In genomic region chr21:43367859-43368258, GRCh38 we compare ENCODE assay signal across 19 cellular contexts. TPM values are rescaled to one million over a fixed set of nuclear protein-coding genes. Genes with fewer than 3 reads are reported as not detected.
DNase-seq lines count a peak whose midpoint lies in the region; ATAC-seq and TF ChIP-seq lines count a peak whose summit lies in the region.
"Had no signal": no experiment of that assay in that cellular context is flagged by ENCODE, and none has a peak within 500 bp of the region (broad histone marks: within the 10 kb centered on the region; RNA-seq: fewer than 3 reads in every experiment).

No MANE protein-coding gene starts in this region.

- 89 to 95% (median 94%) methylated on average over 4 of the region's 4 CpGs for WGBS in heart left ventricle, 4 donors

- H3K4me1 ChIP-seq in heart left ventricle (peaks cover 0 to 16% (median 6%) of the 10 kb centered on the region in 12 donors), NT2/D1 (ENCODE audit: insufficient read depth, insufficient read length) (peaks cover 45% of the 10 kb centered on the region)

- H3K36me3 ChIP-seq in heart left ventricle (no peaks in the 10 kb centered on the region), NT2/D1 (ENCODE audit: insufficient read depth, insufficient read length, low read length) (no peaks in the 10 kb centered on the region)
- H3K36me3 ChIP-seq: BE2C, SJCRH30 had no signal

- H3K9ac ChIP-seq in NT2/D1 (ENCODE audit: insufficient read length, low read depth), result peak overlapping the region; percentile 6

- H3K4me3 Mint-ChIP-seq in glutamatergic neuron (ENCODE audit: unreplicated experiment), result no peak overlapping the region
- H3K4me3 Mint-ChIP-seq: CD4-positive, alpha-beta T cell had no signal

- no peak overlapping the region for H3K27ac ChIP-seq in heart left ventricle
- H3K27ac ChIP-seq: SJCRH30 had no signal

- intact Hi-C loops in Right ventricle myocardium inferior (cut with DNase I), result no loop called here
- intact Hi-C loops in heart left ventricle (cut with DNase I), result loop anchor here in 1 of 10 donors (2.0 kb wide), 1 partner anchor 33 kb away; no protein-coding TSS in a partner anchor

- ATAC-seq in Right ventricle myocardium inferior, result no peak
- no peak for ATAC-seq in heart left ventricle
- ATAC-seq in GM18519 (IDR thresholded peaks at IDR 0.05; ENCODE audit: low FRiP score, unreplicated experiment), result no peak
- ATAC-seq: Panc1 had no signal

- no peak for TF ChIP-seq POLR2A in heart left ventricle (IDR thresholded peaks at IDR 0.05)

- H3K4me1 Mint-ChIP-seq in glutamatergic neuron (ENCODE audit: low read depth, unreplicated experiment), result peaks cover 46% of the 10 kb centered on the region

- DNase-seq in Right ventricle myocardium inferior (ENCODE audit: missing footprints) (peak; percentile 2), heart left ventricle (no peak), NT2/D1 (ENCODE audit: low read depth, low spot score) (no peak), glutamatergic neuron (no peak), Ammon's horn (ENCODE audit: low spot score) (no peak), NCI-H226 (no peak)
- DNase-seq: CD4-positive, alpha-beta T cell; DMS79 treated with DMSO at 0.1 percent for 48 hours; H7; MM.1S; NCI-H1048; NCI-H1417 treated with DMSO at 0.1 percent for 48 hours; NCI-H187; NCI-H2107; NK-92 treated with Interleukin-12 subunit alpha and Interleukin-12 subunit beta, amount 100 ng/mL, for 24 hours had no signal

- H3K36me3 Mint-ChIP-seq in glutamatergic neuron (ENCODE audit: unreplicated experiment), result no peaks in the 10 kb centered on the region

- H3K9me3 ChIP-seq in heart left ventricle (no peaks in the 10 kb centered on the region), NT2/D1 (ENCODE audit: insufficient read depth, low read length) (no peaks in the 10 kb centered on the region)
- H3K9me3 ChIP-seq: BE2C, SJCRH30 had no signal

- no peak overlapping the region for H3K4me3 ChIP-seq in heart left ventricle
- H3K4me3 ChIP-seq in NT2/D1 (ENCODE audit: insufficient read length, low read depth), result no peak overlapping the region

- TF ChIP-seq CTCF in heart left ventricle (IDR thresholded peaks at IDR 0.05) (no peak), glutamatergic neuron (IDR thresholded peaks at IDR 0.05; ENCODE audit: partially characterized antibody, unreplicated experiment) (no peak)

- peaks cover 21% of the 10 kb centered on the region for H3K9me3 Mint-ChIP-seq in glutamatergic neuron (ENCODE audit: unreplicated experiment)
- H3K9me3 Mint-ChIP-seq: CD4-positive, alpha-beta T cell had no signal

- H3K27me3 Mint-ChIP-seq in glutamatergic neuron (ENCODE audit: unreplicated experiment), result peaks cover 25% of the 10 kb centered on the region
- H3K27me3 Mint-ChIP-seq: CD4-positive, alpha-beta T cell had no signal

- H3K27me3 ChIP-seq in heart left ventricle (no peaks in the 10 kb centered on the region), NT2/D1 (ENCODE audit: insufficient read depth, insufficient read length) (peaks cover 9% of the 10 kb centered on the region)
- H3K27me3 ChIP-seq: BE2C had no signal

- H3K27ac Mint-ChIP-seq in glutamatergic neuron (ENCODE audit: unreplicated experiment), result peak overlapping the region; percentile 77
- H3K27ac Mint-ChIP-seq: CD4-positive, alpha-beta T cell had no signal

RNA-seq across cellular contexts. Expression of gene SIK1, which starts 59.1 kb away (rescaled TPM):
- 4.6 TPM for total RNA-seq in Right ventricle myocardium inferior
- total RNA-seq in heart left ventricle, result 10 to 100 TPM in 4 of 9 donors, 1 to 10 TPM in 4, under 1 TPM in 1; 0.38 to 53.5 (median 5.4) TPM
- polyA plus RNA-seq in heart left ventricle, result 1 to 10 TPM; 1.4 to 5.7 TPM
- total RNA-seq in glutamatergic neuron (ENCODE audit: unreplicated experiment), result 14.2 TPM
